In genomic region chr9:135090547-135090946, GRCh38 we compare ENCODE assay signal across 27 cellular contexts. TPM values are rescaled to one million over a fixed set of nuclear protein-coding genes. Genes with fewer than 3 reads are reported as not detected.
A peak's percentile ranks its signal among the peaks of the same experiment; 100 is the strongest.
DNase-seq lines count a peak whose midpoint lies in the region; ATAC-seq and TF ChIP-seq lines count a peak whose summit lies in the region.
"Had no signal": no experiment of that assay in that cellular context is flagged by ENCODE, and none has a peak within 500 bp of the region (broad histone marks: within the 10 kb centered on the region; RNA-seq: fewer than 3 reads in every experiment).

No MANE protein-coding gene starts in this region.

- no peak overlapping the region for H3K9ac ChIP-seq in mammary epithelial cell (ENCODE audit: insufficient read depth, low read length)
- no peak overlapping the region for H3K9ac ChIP-seq in neural progenitor cell
- H3K9ac ChIP-seq: BLaER1 had no signal

- H4K20me1 ChIP-seq in mammary epithelial cell (ENCODE audit: insufficient read depth, low read length) (no peaks in the 10 kb centered on the region), neural progenitor cell (ENCODE audit: low read depth) (peaks cover 80% of the 10 kb centered on the region)

- DNase-seq in MCF 10A (ENCODE audit: unreplicated experiment) (peak; percentile 17), mammary epithelial cell (no peak), dermis blood vessel endothelial cell (peak; percentile 5), neural progenitor cell (ENCODE audit: low spot score) (peak; percentile 70), NCI-H82 treated with DMSO at 0.1 percent for 48 hours (lab: John Stamatoyannopoulos, UW; ENCODE audit: unreplicated experiment) (no peak), NCI-H2029 (lab: John Stamatoyannopoulos, UW) (no peak)
- DNase-seq: ACHN; Caco-2; effector CD8-positive, alpha-beta T cell; kidney; mesenchymal stem cell; MG63; naive B cell; NCI-H146; NCI-H2171; NCI-H524 treated with DMSO at 0.1 percent for 48 hours; retina; Right ventricle myocardium superior; stimulated activated CD4-positive, alpha-beta T cell treated with anti-CD3 and anti-CD28 coated beads, Interleukin-4, amount 100 ng/mL, for 24 hours; stimulated activated naive CD4-positive, alpha-beta T cell treated with Interleukin-2 at 50 U/mL for 16 hours had no signal

- no peak overlapping the region for H3K4me2 ChIP-seq in mammary epithelial cell (ENCODE audit: insufficient read depth, low read depth, low read length)
- no peak overlapping the region for H3K4me2 ChIP-seq in neural progenitor cell
- H3K4me2 ChIP-seq: BLaER1 had no signal

- TF ChIP-seq RAD21 in Ishikawa (IDR thresholded peaks at IDR 0.05; ENCODE audit: low read depth): no peak

- H3K4me3 ChIP-seq in mammary epithelial cell (replicated peaks in 1 of 3; ENCODE audit: insufficient read depth in 1 of 3, low read depth in 2 of 3, low read length in 3 of 3) (no peak overlapping the region), neural progenitor cell (no peak overlapping the region)
- H3K4me3 ChIP-seq: ascending aorta, BLaER1, esophagus muscularis mucosa, MG63 had no signal

- H3K79me2 ChIP-seq in mammary epithelial cell (ENCODE audit: insufficient read depth, low read length) (no peaks in the 10 kb centered on the region), neural progenitor cell (ENCODE audit: low read depth) (no peaks in the 10 kb centered on the region)

- H3F3A ChIP-seq in neural progenitor cell (ENCODE audit: low read depth): peaks cover 5% of the 10 kb centered on the region

- TF ChIP-seq CTCF in MCF 10A (IDR thresholded peaks at IDR 0.05; ENCODE audit: unreplicated experiment) (no peak), mammary epithelial cell (conservative IDR thresholded peaks at IDR 0.05 in 1 of 2, IDR thresholded peaks at IDR 0.05 in 1 of 2; ENCODE audit: extremely low read depth in 1 of 2, insufficient read depth in 1 of 2, low read depth in 1 of 2, low read length in 2 of 2) (no peak), neural progenitor cell (IDR thresholded peaks at IDR 0.05) (no peak)

- CTCF ChIA-PET in MCF 10A (lab: Yijun Ruan, JAX): interaction anchor here (0.6 kb wide), 2 partner anchors 22 to 39 kb away, joined by 4 read pairs; no protein-coding TSS in a partner anchor
- CTCF ChIA-PET in mammary epithelial cell (lab: Charles Lee; ENCODE audit: low non-redundant PET): no interaction called here

- peaks cover 37% of the 10 kb centered on the region for H3K27me3 Mint-ChIP-seq in MCF 10A (ENCODE audit: insufficient read depth, unreplicated experiment)
- H3K27me3 Mint-ChIP-seq in neural progenitor cell (ENCODE audit: insufficient read depth, low read depth): peaks cover 29% of the 10 kb centered on the region

- no peak overlapping the region for H3K27ac Mint-ChIP-seq in MCF 10A (ENCODE audit: low read depth, unreplicated experiment)
- no peak overlapping the region for H3K27ac Mint-ChIP-seq in neural progenitor cell
- H3K27ac Mint-ChIP-seq: activated naive CD8-positive, alpha-beta T cell; naive B cell had no signal

- H2AFZ ChIP-seq in mammary epithelial cell (ENCODE audit: low read depth, low read length) (no peak overlapping the region), neural progenitor cell (replicated peaks) (no peak overlapping the region)

- dilution Hi-C loops in mammary epithelial cell (cut with HindIII; ENCODE audit: low sequenced_read_pairs): no loop called here

- WGBS in mammary epithelial cell (ENCODE audit: low coverage, missing lambda C conversion rate): 24% methylated on average over 4 of the region's 5 CpGs

- ATAC-seq in GM18873 (IDR thresholded peaks at IDR 0.05; ENCODE audit: low FRiP score, unreplicated experiment): no peak

- in situ Hi-C loops in mammary epithelial cell (cut with MboI; ENCODE audit: low sequenced_read_pairs in 2 of 2): no loop called here

- H3K9me3 Mint-ChIP-seq in MCF 10A (ENCODE audit: unreplicated experiment): peaks cover 9% of the 10 kb centered on the region
- no peaks in the 10 kb centered on the region for H3K9me3 Mint-ChIP-seq in neural progenitor cell

- POLR2A ChIA-PET in MCF 10A (lab: Yijun Ruan, JAX): no interaction called here

- H3K9me3 ChIP-seq in mammary epithelial cell (replicated peaks; ENCODE audit: insufficient read depth, low read length) (peaks cover 5% of the 10 kb centered on the region), neural progenitor cell (ENCODE audit: low read depth) (no peaks in the 10 kb centered on the region)
- H3K9me3 ChIP-seq: ascending aorta, BLaER1, Caco-2, esophagus muscularis mucosa, MG63 had no signal

- H3K36me3 Mint-ChIP-seq in MCF 10A (ENCODE audit: insufficient read depth, unreplicated experiment) (no peaks in the 10 kb centered on the region), neural progenitor cell (peaks cover 5% of the 10 kb centered on the region)
- H3K36me3 Mint-ChIP-seq: activated naive CD8-positive, alpha-beta T cell had no signal

- H3K4me1 Mint-ChIP-seq in MCF 10A (ENCODE audit: insufficient read depth, unreplicated experiment) (no peaks in the 10 kb centered on the region), neural progenitor cell (peaks cover 14% of the 10 kb centered on the region)

- H3K27ac ChIP-seq in mammary epithelial cell (ENCODE audit: insufficient read depth, low read depth, low read length): no peak overlapping the region
- H3K27ac ChIP-seq in neural progenitor cell: no peak overlapping the region
- H3K27ac ChIP-seq: ascending aorta, BLaER1, esophagus muscularis mucosa, HL-60 had no signal

- no peaks in the 10 kb centered on the region for H3K4me1 ChIP-seq in mammary epithelial cell (ENCODE audit: insufficient read depth, low read length)
- H3K4me1 ChIP-seq in neural progenitor cell: peaks cover 5% of the 10 kb centered on the region
- H3K4me1 ChIP-seq: BLaER1, Caco-2 had no signal

- H3K4me3 Mint-ChIP-seq in MCF 10A (ENCODE audit: unreplicated experiment) (no peak overlapping the region), neural progenitor cell (no peak overlapping the region)
- H3K4me3 Mint-ChIP-seq: activated naive CD8-positive, alpha-beta T cell had no signal

- intact Hi-C loops in MCF 10A (cut with micrococcal nuclease) (no loop called here), mammary epithelial cell (cut with micrococcal nuclease) (no loop called here)

- H3K27me3 ChIP-seq in mammary epithelial cell (ENCODE audit: insufficient read depth, low read length): peaks cover 17% of the 10 kb centered on the region
- H3K27me3 ChIP-seq in neural progenitor cell: peaks cover 52% of the 10 kb centered on the region
- H3K27me3 ChIP-seq: MG63 had no signal

- H3K36me3 ChIP-seq in mammary epithelial cell (ENCODE audit: insufficient read depth, low read length): no peaks in the 10 kb centered on the region
- no peaks in the 10 kb centered on the region for H3K36me3 ChIP-seq in neural progenitor cell
- H3K36me3 ChIP-seq: ascending aorta, BLaER1, MG63 had no signal

- BruUV-seq in MCF 10A (replicated peaks; lab: Mats Ljungman, UMichigan) (no TSS peak), mammary epithelial cell (replicated peaks; lab: Mats Ljungman, UMichigan) (no TSS peak)

- TF ChIP-seq EP300 in Ishikawa (IDR thresholded peaks at IDR 0.05; ENCODE audit: borderline replicate concordance): no peak

TF ChIP-seq in Ishikawa, 13 proteins besides CTCF, POLR2A, EP300 and RAD21:
- TF ChIP-seq TEAD4 (IDR thresholded peaks at IDR 0.05) (peak; percentile 41; the same call in 1 of the 2 replicates), CEBPB (IDR thresholded peaks at IDR 0.05) (no peak), FOXM1 (IDR thresholded peaks at IDR 0.05; ENCODE audit: borderline replicate concordance, low read depth) (no peak), REST (IDR thresholded peaks at IDR 0.05; ENCODE audit: low read depth) (peak; percentile 87), TAF1 (IDR thresholded peaks at IDR 0.05; ENCODE audit: low read depth) (no peak)

RNA-seq across cellular contexts. Expression of gene OLFM1, which starts 3.1 kb away (rescaled TPM):
- not detected in 2 replicates for total RNA-seq in MCF 10A (2022)
- total RNA-seq in mammary epithelial cell: under 1 TPM; 0.17 to 0.33 TPM
- 0.17 TPM for polyA plus RNA-seq in mammary epithelial cell
- polyA minus RNA-seq in mammary epithelial cell: not detected
- total RNA-seq in dermis blood vessel endothelial cell: 6.5 and 17.2 TPM in 2 replicates
- 4.0 and 6.6 TPM in 2 replicates for total RNA-seq in neural progenitor cell (ENCODE audit: low replicate concordance)
- total RNA-seq: Caco-2 had no signal

Comparison
In these comparisons a context has a peak if more than half of its experiments do, and no peak if none do; other contexts are left out.
1. DNase-seq: peak in MCF 10A (single experiment), dermis blood vessel endothelial cell (single experiment) and neural progenitor cell (single experiment); none in mammary epithelial cell (single experiment), NCI-H82 treated with DMSO at 0.1 percent for 48 hours (single experiment) and NCI-H2029 (single experiment).